ENCODE assay signal across 8 cellular contexts in the genomic region with DNA sequence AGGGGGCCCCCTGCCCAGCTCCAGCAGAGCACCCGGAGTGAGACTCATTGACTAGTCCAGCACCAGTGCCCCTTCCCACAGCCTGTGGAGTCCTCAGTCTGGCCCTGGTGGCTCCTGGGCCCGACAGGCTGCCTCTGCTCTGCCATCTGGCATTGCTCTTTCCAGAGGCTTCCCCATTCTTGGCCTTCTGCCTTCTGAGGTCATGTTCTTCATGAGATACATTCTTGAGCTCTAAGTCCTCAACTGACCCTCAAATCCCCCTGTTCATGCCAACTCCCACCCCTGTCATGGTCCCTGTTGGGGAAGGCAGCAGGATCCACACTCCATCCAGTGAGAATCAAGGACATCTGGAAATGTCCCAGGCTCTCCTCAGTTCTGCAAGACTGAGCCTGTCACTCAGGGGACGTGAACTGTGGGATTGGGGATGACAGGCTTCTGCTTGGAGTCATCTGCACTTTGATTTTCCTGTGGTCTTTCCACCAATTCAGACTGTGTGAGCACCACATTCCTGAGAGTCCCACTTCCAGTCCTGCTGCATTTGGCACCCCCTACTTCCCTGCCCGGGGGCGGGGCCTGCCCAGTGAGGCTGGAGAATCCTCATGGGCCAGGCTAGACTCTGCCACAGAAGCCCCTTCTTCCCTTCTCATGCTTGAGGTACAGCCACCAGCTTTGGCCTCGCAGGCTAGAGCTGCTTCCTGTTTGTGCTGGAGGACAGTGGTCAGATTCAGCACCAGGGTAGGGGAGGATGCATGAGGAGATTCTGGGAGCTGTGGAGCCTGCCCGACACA. TPM values are rescaled to one million over a fixed set of nuclear protein-coding genes. Genes with fewer than 3 reads are reported as not detected.
DNase-seq lines count a peak whose midpoint lies in the region; ATAC-seq and TF ChIP-seq lines count a peak whose summit lies in the region.
"Had no signal": no experiment of that assay in that cellular context is flagged by ENCODE, and none has a peak within 500 bp of the region (broad histone marks: within the 10 kb centered on the region; RNA-seq: fewer than 3 reads in every experiment).

No MANE protein-coding gene starts in this region.

- H3K9me3 ChIP-seq in Peyer's patch (no peaks in the 10 kb centered on the region), smooth muscle cell (replicated peaks; ENCODE audit: low read depth) (no peaks in the 10 kb centered on the region)

- no peaks in the 10 kb centered on the region for H4K20me1 ChIP-seq in smooth muscle cell (ENCODE audit: low read depth)

- TF ChIP-seq POLR2A in Peyer's patch (IDR thresholded peaks at IDR 0.05) = no peak

- DNase-seq in Peyer's patch (no peak), fibroblast of gingiva (ENCODE audit: low read depth) (peak; percentile 65), smooth muscle cell (lab: John Stamatoyannopoulos, UW; ENCODE audit: unreplicated experiment) (no peak), AG08396 (ENCODE audit: low spot score) (no peak)
- no peak for DNase-seq in effector CD8-positive, alpha-beta T cell (lab: John Stamatoyannopoulos, UW)

- H3F3A ChIP-seq in smooth muscle cell (ENCODE audit: low read depth) = peaks cover 25% of the 10 kb centered on the region

- peak overlapping the region; percentile 79 for H3K4me2 ChIP-seq in smooth muscle cell

- TF ChIP-seq CTCF in GM12875 (IDR thresholded peaks at IDR 0.05; ENCODE audit: borderline replicate concordance, insufficient read depth, low read depth, low read length) = no peak
- TF ChIP-seq CTCF in Peyer's patch (IDR thresholded peaks at IDR 0.05) = no peak
- TF ChIP-seq CTCF in smooth muscle cell (IDR thresholded peaks at IDR 0.05; ENCODE audit: borderline replicate concordance, insufficient read depth, poor library complexity, severe bottlenecking) = no peak

- H3K36me3 ChIP-seq in Peyer's patch (peaks cover 0 to 6% (median 0%) of the 10 kb centered on the region in 3 donors), smooth muscle cell (ENCODE audit: low read depth) (no peaks in the 10 kb centered on the region)

- H3K9ac ChIP-seq in smooth muscle cell (ENCODE audit: low read depth) = peak overlapping the region; percentile 65

- H3K79me2 ChIP-seq in smooth muscle cell (ENCODE audit: low read depth) = peaks cover 14% of the 10 kb centered on the region

- ATAC-seq in HG03025 (IDR thresholded peaks at IDR 0.05; ENCODE audit: low FRiP score, unreplicated experiment) = no peak

- peak overlapping the region; percentile 43 to 79 (median 74) for H3K27ac ChIP-seq in Peyer's patch
- peak overlapping the region; percentile 99 for H3K27ac ChIP-seq in smooth muscle cell (ENCODE audit: low read depth)
- H3K27ac ChIP-seq: VCaP had no signal

- H3K4me1 ChIP-seq in Peyer's patch (peaks cover 0 to 41% (median 12%) of the 10 kb centered on the region in 4 donors), smooth muscle cell (ENCODE audit: low read depth) (peaks cover 17% of the 10 kb centered on the region)

- no peaks in the 10 kb centered on the region for H3K27me3 ChIP-seq in Peyer's patch
- no peaks in the 10 kb centered on the region for H3K27me3 ChIP-seq in smooth muscle cell (ENCODE audit: low read depth)

- 60% methylated on average over 7 of the region's 7 CpGs for WGBS in smooth muscle cell (ENCODE audit: low lambda C conversion rate)

- H2AFZ ChIP-seq in smooth muscle cell (ENCODE audit: low read depth) = no peak overlapping the region

- peak overlapping the region; percentile 11 for H3K4me3 ChIP-seq in GM12875 (ENCODE audit: low read depth, low read length)
- H3K4me3 ChIP-seq in Peyer's patch = no peak overlapping the region
- H3K4me3 ChIP-seq in smooth muscle cell = no peak overlapping the region

RNA-seq across cellular contexts. Expression of a gene that starts 2.7 kb away (rescaled TPM):
- total RNA-seq in Peyer's patch (10 to 100 TPM in 2 of 4 donors, 1 to 10 TPM in 2; 3.9 to 19.0 (median 7.7) TPM), smooth muscle cell (51.4 and 58.0 TPM in 2 replicates)
- polyA plus RNA-seq in smooth muscle cell = 65.6 and 92.9 TPM in 2 replicates

RNA-seq across cellular contexts. Expression of a gene that starts 37.2 kb away (rescaled TPM):
- 100 to 1,000 TPM; 574 to 927 (median 633) TPM for total RNA-seq in Peyer's patch
- 1,100 and 1,184 TPM in 2 replicates for total RNA-seq in smooth muscle cell
- polyA plus RNA-seq in smooth muscle cell = 2,038 and 2,323 TPM in 2 replicates
